36 cellular contexts compared by ENCODE assay signal in genomic region chr16:7579454-7579853, GRCh38.
"Had no signal": no experiment of that assay in that cellular context is flagged by ENCODE, and none has a peak within 500 bp of the region (broad histone marks: within the 10 kb centered on the region; RNA-seq: fewer than 3 reads in every experiment).

No MANE protein-coding gene starts in this region.

- H3K36me3 ChIP-seq: adrenal gland, brain microvascular endothelial cell, breast epithelium, cardiac muscle cell had no signal

- H3K4me1 ChIP-seq: adrenal gland, body of pancreas, breast epithelium had no signal

- H3K27me3 Mint-ChIP-seq: activated B cell treated with CpG ODN at 0.5 μM for 24 hours; activated CD4-positive, alpha-beta memory T cell treated with anti-CD3 and anti-CD28 coated beads for 36 hours; activated CD4-positive, alpha-beta T cell treated with anti-CD3 and anti-CD28 coated beads, Interleukin-2, amount 10 ng/mL, durations not matched to agents 24 days and 14 days; activated CD8-positive, alpha-beta T cell treated with anti-CD3 and anti-CD28 coated beads for 36 hours; activated naive CD8-positive, alpha-beta T cell treated with anti-CD3 and anti-CD28 coated beads for 36 hours; activated T-helper 17 cell treated with anti-CD3 and anti-CD28 coated beads, Interleukin-2, amount 50 U/mL, for 72 hours; T-cell; T-helper 17 cell had no signal

- H3K36me3 Mint-ChIP-seq: activated CD4-positive, alpha-beta memory T cell treated with anti-CD3 and anti-CD28 coated beads for 36 hours; activated naive CD4-positive, alpha-beta T cell treated with anti-CD3 and anti-CD28 coated beads, Interleukin-2, amount 50 U/mL, for 72 hours; activated naive CD8-positive, alpha-beta T cell treated with anti-CD3 and anti-CD28 coated beads for 36 hours; T-cell had no signal

- FAIRE-seq: astrocyte, TTC549 had no signal

- H3K4me3 ChIP-seq: adrenal gland, body of pancreas, breast epithelium, cardiac muscle cell had no signal

- H3K4me3 Mint-ChIP-seq: activated B cell treated with CpG ODN at 0.5 μM for 24 hours; activated CD4-positive, alpha-beta memory T cell treated with anti-CD3 and anti-CD28 coated beads for 36 hours; activated CD4-positive, alpha-beta T cell treated with anti-CD3 and anti-CD28 coated beads, Interleukin-2, amount 10 ng/mL, durations not matched to agents 24 days and 14 days; activated CD8-positive, alpha-beta T cell treated with anti-CD3 and anti-CD28 coated beads for 36 hours; activated naive CD4-positive, alpha-beta T cell treated with anti-CD3 and anti-CD28 coated beads for 36 hours; activated naive CD8-positive, alpha-beta T cell treated with anti-CD3 and anti-CD28 coated beads for 36 hours; activated T-cell treated with anti-CD3 and anti-CD28 coated beads, Interleukin-2, amount 50 U/mL, for 4 hours; activated T-cell treated with anti-CD3 and anti-CD28 coated beads, Interleukin-2, amount 50 U/mL, for 72 hours; activated T-helper 1 cell treated with anti-CD3 and anti-CD28 coated beads, Interleukin-12 subunit alpha, Interleukin-12 subunit beta, Interleukin-2, Interleukin-4 antibody, amounts not matched to agents 30 ng/mL and 10 ng/mL and 1 ng/mL, durations not matched to agents 14 hours and 24 hours and 36 hours; activated T-helper 17 cell treated with anti-CD3 and anti-CD28 coated beads, Interleukin-2, amount 50 U/mL, for 72 hours; T-cell; T-helper 17 cell had no signal

- H3K4me1 Mint-ChIP-seq: activated B cell treated with CpG ODN at 0.5 μM for 24 hours; activated CD4-positive, alpha-beta T cell treated with anti-CD3 and anti-CD28 coated beads, Interleukin-2, amount 10 ng/mL, durations not matched to agents 24 days and 14 days; activated naive CD8-positive, alpha-beta T cell treated with anti-CD3 and anti-CD28 coated beads for 36 hours; activated T-helper 17 cell treated with anti-CD3 and anti-CD28 coated beads, Interleukin-2, amount 50 U/mL, for 72 hours; T-cell; T-helper 17 cell had no signal

- H3K27ac ChIP-seq: adrenal gland, body of pancreas, brain microvascular endothelial cell, breast epithelium, cardiac muscle cell, VCaP had no signal

- DNase-seq: activated B cell treated with CpG ODN at 0.5 μM for 24 hours; activated CD4-positive, alpha-beta memory T cell treated with anti-CD3 and anti-CD28 coated beads for 36 hours; activated CD4-positive, alpha-beta T cell treated with anti-CD3 and anti-CD28 coated beads for 4 hours; activated CD4-positive, alpha-beta T cell treated with anti-CD3 and anti-CD28 coated beads, Interleukin-2, amount 10 ng/mL, durations not matched to agents 24 days and 14 days; activated CD4-positive, alpha-beta T cell treated with anti-CD3 and anti-CD28 coated beads, Interleukin-2, amount 50 U/mL, for 1 hour; activated CD4-positive, alpha-beta T cell treated with anti-CD3 and anti-CD28 coated beads, Interleukin-2, amount 50 U/mL, for 4 hours; activated CD4-positive, CD25-positive, alpha-beta regulatory T cell treated with anti-CD3 and anti-CD28 coated beads, Interleukin-2, amount 50 U/mL, for 72 hours; activated CD8-positive, alpha-beta memory T cell treated with anti-CD3 and anti-CD28 coated beads, Interleukin-2, amount 50 U/mL, for 4 hours; activated CD8-positive, alpha-beta T cell treated with anti-CD3 and anti-CD28 coated beads for 36 hours; activated effector memory CD4-positive, alpha-beta T cell treated with anti-CD3 and anti-CD28 coated beads, Interleukin-2, amount 50 U/mL, for 16 hours; activated gamma-delta T cell treated with Interleukin-2 at 50 U/mL for 16 hours; activated naive CD4-positive, alpha-beta T cell; activated naive CD4-positive, alpha-beta T cell treated with anti-CD3 and anti-CD28 coated beads for 36 hours; activated naive CD4-positive, alpha-beta T cell treated with anti-CD3 and anti-CD28 coated beads, Interleukin-2, amount 50 U/mL, for 16 hours; activated naive CD8-positive, alpha-beta T cell treated with anti-CD3 and anti-CD28 coated beads for 36 hours; activated T-cell treated with anti-CD3 and anti-CD28 coated beads for 4 hours; activated T-cell treated with anti-CD3 and anti-CD28 coated beads, Interleukin-2, amount 50 U/mL, for 1 hour; activated T-cell treated with anti-CD3 and anti-CD28 coated beads, Interleukin-2, amount 50 U/mL, for 4 hours; activated T-cell treated with anti-CD3 and anti-CD28 coated beads, Interleukin-2, amount 50 U/mL, for 72 hours; adrenal gland; amniotic stem cell; aorta; body of pancreas; brain microvascular endothelial cell; caudate nucleus; T-cell; T-helper 17 cell; T1000 had no signal

- ATAC-seq: activated CD8-positive, alpha-beta T cell treated with anti-CD3 and anti-CD28 coated beads for 36 hours; activated naive CD4-positive, alpha-beta T cell treated with anti-CD3 and anti-CD28 coated beads, Interleukin-2, amount 50 U/mL, for 72 hours; activated T-cell treated with anti-CD3 and anti-CD28 coated beads, Interleukin-2, amount 50 U/mL, for 4 hours; activated T-cell treated with anti-CD3 and anti-CD28 coated beads, Interleukin-2, amount 50 U/mL, for 72 hours; activated T-helper 17 cell treated with anti-CD3 and anti-CD28 coated beads, Interleukin-2, amount 50 U/mL, for 72 hours; body of pancreas; T-cell; T-helper 17 cell had no signal

- H3K27me3 ChIP-seq: adrenal gland, body of pancreas, brain microvascular endothelial cell, breast epithelium had no signal

- H3K27ac Mint-ChIP-seq: activated B cell treated with CpG ODN at 0.5 μM for 24 hours; activated CD4-positive, alpha-beta memory T cell treated with anti-CD3 and anti-CD28 coated beads for 36 hours; activated CD4-positive, alpha-beta T cell treated with anti-CD3 and anti-CD28 coated beads, Interleukin-2, amount 10 ng/mL, durations not matched to agents 24 days and 14 days; activated CD8-positive, alpha-beta T cell treated with anti-CD3 and anti-CD28 coated beads for 36 hours; activated naive CD4-positive, alpha-beta T cell treated with anti-CD3 and anti-CD28 coated beads for 36 hours; activated naive CD4-positive, alpha-beta T cell treated with anti-CD3 and anti-CD28 coated beads, Interleukin-2, amount 50 U/mL, for 72 hours; activated naive CD8-positive, alpha-beta T cell treated with anti-CD3 and anti-CD28 coated beads for 36 hours; activated T-cell treated with anti-CD3 and anti-CD28 coated beads, Interleukin-2, amount 50 U/mL, for 72 hours; activated T-helper 1 cell treated with anti-CD3 and anti-CD28 coated beads, Interleukin-12 subunit alpha, Interleukin-12 subunit beta, Interleukin-2, Interleukin-4 antibody, amounts not matched to agents 30 ng/mL and 10 ng/mL and 1 ng/mL, durations not matched to agents 14 hours and 24 hours and 36 hours; activated T-helper 17 cell treated with anti-CD3 and anti-CD28 coated beads, Interleukin-2, amount 50 U/mL, for 72 hours; T-cell; T-helper 17 cell had no signal

- H3K9me3 ChIP-seq: adrenal gland, body of pancreas, breast epithelium had no signal
